ENCODE assay signal across 8 cellular contexts in the genomic region with DNA sequence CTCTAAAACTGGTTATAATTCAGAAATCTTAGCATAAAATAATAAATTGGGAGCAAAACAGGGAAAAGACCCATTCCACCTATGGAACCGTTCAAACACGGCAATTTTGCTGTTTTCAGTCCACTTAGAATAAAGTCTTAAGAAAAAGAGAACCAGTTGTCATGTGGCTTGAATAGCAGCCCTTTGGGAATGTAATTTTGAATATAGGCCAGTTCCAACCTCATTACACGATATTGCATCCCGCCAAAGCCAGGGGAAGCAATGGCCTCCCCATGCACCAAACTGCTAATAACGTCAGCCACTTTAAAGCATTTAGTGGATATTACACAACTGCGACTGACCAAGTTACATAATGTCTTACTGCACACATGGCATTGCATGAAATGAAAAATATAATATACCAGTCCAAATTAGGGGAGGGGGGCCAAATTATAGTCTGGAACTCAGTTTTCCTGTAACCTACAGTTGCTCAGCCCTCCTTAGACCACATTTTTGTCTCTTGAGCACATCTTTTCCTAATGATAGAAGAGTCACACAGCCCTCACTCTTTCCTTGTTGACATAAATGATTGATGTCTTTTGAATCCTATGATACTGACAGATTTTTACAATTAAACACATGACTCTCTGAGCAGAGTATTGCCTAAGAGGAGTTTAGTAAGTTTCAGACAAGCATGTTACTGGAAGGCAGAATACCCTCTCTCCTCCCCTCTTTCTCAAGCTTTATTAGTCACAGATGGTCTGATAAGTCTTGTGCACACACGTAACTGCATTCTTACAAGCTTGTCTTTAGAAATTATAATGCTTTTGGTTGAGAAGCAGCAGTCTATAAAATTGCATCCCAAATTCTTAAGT. TPM values are rescaled to one million over a fixed set of nuclear protein-coding genes. Genes with fewer than 3 reads are reported as not detected.
DNase-seq lines count a peak whose midpoint lies in the region; ATAC-seq and TF ChIP-seq lines count a peak whose summit lies in the region.

No MANE protein-coding gene starts in this region.

- no peak for DNase-seq in stimulated activated naive CD8-positive, alpha-beta T cell treated with anti-CD3 and anti-CD28 coated beads, Interleukin-15, Interleukin-2, amounts not matched to agents 100 U/mL and 50 U/mL, for 24 hours
- peak; percentile 71 for DNase-seq in right atrium auricular region (ENCODE audit: low spot score)
- peak; percentile 97 for DNase-seq in stromal cell of bone marrow (ENCODE audit: low read depth)
- DNase-seq in COR-L47 (lab: John Stamatoyannopoulos, UW): no peak

- peak overlapping the region in 1 of 2 donors; percentile 78 for H3K4me3 ChIP-seq in right atrium auricular region

- no peaks in the 10 kb centered on the region for H3K9me3 ChIP-seq in right atrium auricular region

- no peaks in the 10 kb centered on the region for H3K36me3 Mint-ChIP-seq in stimulated activated naive CD8-positive, alpha-beta T cell treated with anti-CD3 and anti-CD28 coated beads, Interleukin-15, Interleukin-2, amounts not matched to agents 100 ng/mL and 50 ng/mL, for 24 hours (ENCODE audit: low read depth)
- no peaks in the 10 kb centered on the region for H3K36me3 Mint-ChIP-seq in activated T-helper 17 cell treated with anti-CD3 and anti-CD28 coated beads, Interleukin-2, amount 50 U/mL, for 72 hours (ENCODE audit: low read depth)

- H3K4me1 ChIP-seq in right atrium auricular region: peaks cover 0 to 27% of the 10 kb centered on the region in 2 donors

- TF ChIP-seq CTCF in right atrium auricular region (IDR thresholded peaks at IDR 0.05): no peak

- no peaks in the 10 kb centered on the region for H3K36me3 ChIP-seq in right atrium auricular region

- H3K4me3 Mint-ChIP-seq in stimulated activated naive CD8-positive, alpha-beta T cell treated with anti-CD3 and anti-CD28 coated beads, Interleukin-15, Interleukin-2, amounts not matched to agents 100 ng/mL and 50 ng/mL, for 24 hours: peak overlapping the region; percentile 74
- H3K4me3 Mint-ChIP-seq in activated T-helper 17 cell treated with anti-CD3 and anti-CD28 coated beads, Interleukin-2, amount 50 U/mL, for 72 hours: peak overlapping the region; percentile 89

- no peaks in the 10 kb centered on the region for H3K9me3 Mint-ChIP-seq in stimulated activated naive CD8-positive, alpha-beta T cell treated with anti-CD3 and anti-CD28 coated beads, Interleukin-15, Interleukin-2, amounts not matched to agents 100 ng/mL and 50 ng/mL, for 24 hours
- no peaks in the 10 kb centered on the region for H3K9me3 Mint-ChIP-seq in activated T-helper 17 cell treated with anti-CD3 and anti-CD28 coated beads, Interleukin-2, amount 50 U/mL, for 72 hours

- H3K4me1 Mint-ChIP-seq in stimulated activated naive CD8-positive, alpha-beta T cell treated with anti-CD3 and anti-CD28 coated beads, Interleukin-15, Interleukin-2, amounts not matched to agents 100 ng/mL and 50 ng/mL, for 24 hours (ENCODE audit: low read depth): peaks cover 31% of the 10 kb centered on the region
- H3K4me1 Mint-ChIP-seq in activated T-helper 17 cell treated with anti-CD3 and anti-CD28 coated beads, Interleukin-2, amount 50 U/mL, for 72 hours: peaks cover 21% of the 10 kb centered on the region

- no peaks in the 10 kb centered on the region for H3K27me3 ChIP-seq in right atrium auricular region

- peaks cover 55% of the 10 kb centered on the region for H3K27me3 Mint-ChIP-seq in stimulated activated naive CD8-positive, alpha-beta T cell treated with anti-CD3 and anti-CD28 coated beads, Interleukin-15, Interleukin-2, amounts not matched to agents 100 ng/mL and 50 ng/mL, for 24 hours
- H3K27me3 Mint-ChIP-seq in activated T-helper 17 cell treated with anti-CD3 and anti-CD28 coated beads, Interleukin-2, amount 50 U/mL, for 72 hours: peaks cover 6% of the 10 kb centered on the region

- no peak overlapping the region for H3K27ac Mint-ChIP-seq in stimulated activated naive CD8-positive, alpha-beta T cell treated with anti-CD3 and anti-CD28 coated beads, Interleukin-15, Interleukin-2, amounts not matched to agents 100 ng/mL and 50 ng/mL, for 24 hours
- no peak overlapping the region for H3K27ac Mint-ChIP-seq in activated T-helper 17 cell treated with anti-CD3 and anti-CD28 coated beads, Interleukin-2, amount 50 U/mL, for 72 hours

- ATAC-seq in stimulated activated naive CD8-positive, alpha-beta T cell treated with anti-CD3 and anti-CD28 coated beads, Interleukin-15, Interleukin-2, amounts not matched to agents 100 U/mL and 50 U/mL, for 24 hours: no peak
- ATAC-seq in activated T-helper 17 cell treated with anti-CD3 and anti-CD28 coated beads, Interleukin-2, amount 50 U/mL, for 72 hours (replicated peaks): no peak
- ATAC-seq in GM18520 (IDR thresholded peaks at IDR 0.05; ENCODE audit: unreplicated experiment) (no peak), GM18909 (IDR thresholded peaks at IDR 0.05; ENCODE audit: poor library complexity, unreplicated experiment) (no peak)

- H3K27ac ChIP-seq in right atrium auricular region: peak overlapping the region; percentile 94 to 96

RNA-seq across cellular contexts. Expression of gene PLD1, which starts 1.0 kb away (rescaled TPM):
- 10 to 100 TPM in 1 of 2 donors, 1 to 10 TPM in 1; 2.5 to 10.6 TPM for total RNA-seq in activated T-helper 17 cell treated with anti-CD3 and anti-CD28 coated beads, Interleukin-2, amount 50 U/mL, for 72 hours
- 100 to 1,000 TPM in 1 of 2 donors, 10 to 100 TPM in 1; 64.5 to 111 TPM for total RNA-seq in right atrium auricular region

RNA-seq across cellular contexts. Expression of gene TMEM212, which starts 31.9 kb away (rescaled TPM):
- total RNA-seq in activated T-helper 17 cell treated with anti-CD3 and anti-CD28 coated beads, Interleukin-2, amount 50 U/mL, for 72 hours: not detected
- not detected for total RNA-seq in right atrium auricular region

Comparison
In these comparisons a context has a peak if more than half of its experiments do, and no peak if none do; other contexts are left out.
1. DNase-seq: peak in right atrium auricular region (single experiment) and stromal cell of bone marrow (single experiment); none in stimulated activated naive CD8-positive, alpha-beta T cell treated with anti-CD3 and anti-CD28 coated beads, Interleukin-15, Interleukin-2, amounts not matched to agents 100 U/mL and 50 U/mL, for 24 hours (single experiment) and COR-L47 (single experiment).
2. RNA of gene PLD1, which starts 1.0 kb away (total RNA-seq): 64.5 to 111 TPM in right atrium auricular region; 2.5 to 10.6 TPM in activated T-helper 17 cell treated with anti-CD3 and anti-CD28 coated beads, Interleukin-2, amount 50 U/mL, for 72 hours; every median in the first group is over 4 times any median in the second.